ENCODE assay signal across 1 cellular context in genomic region chr7:2123916-2124315, GRCh38.
TF ChIP-seq lines count a peak whose summit lies in the region.

No MANE protein-coding gene starts in this region.

TF ChIP-seq in H1, 55 proteins besides CTCF, POLR2A, EP300 and RAD21:
- no peak for TF ChIP-seq MAFK (IDR thresholded peaks at IDR 0.05; ENCODE audit: low read depth, low read length)
- TF ChIP-seq PHF8 (conservative IDR thresholded peaks at IDR 0.05; ENCODE audit: low read depth, low read length): no peak
- no peak for TF ChIP-seq CBX8 (IDR thresholded peaks at IDR 0.05; ENCODE audit: borderline replicate concordance, low read depth, low read length)
- no peak for TF ChIP-seq SP1 (IDR thresholded peaks at IDR 0.05; ENCODE audit: low read depth, low read length)
- TF ChIP-seq JUND (IDR thresholded peaks at IDR 0.05; ENCODE audit: low read length): no peak
- TF ChIP-seq GTF2F1 (IDR thresholded peaks at IDR 0.05; ENCODE audit: borderline replicate concordance, low read depth, low read length): no peak
- no peak for TF ChIP-seq RXRA (IDR thresholded peaks at IDR 0.05; ENCODE audit: insufficient read depth, low read depth, low read length)
- no peak for TF ChIP-seq CHD2 (IDR thresholded peaks at IDR 0.05; ENCODE audit: low read length)
- no peak for TF ChIP-seq KDM5A (IDR thresholded peaks at IDR 0.05; ENCODE audit: low read length)
- no peak for TF ChIP-seq HDAC2 (IDR thresholded peaks at IDR 0.05; ENCODE audit: borderline replicate concordance in 1 of 2, low read depth in 2 of 2, low read length in 2 of 2)
